In genomic region chr4:11469900-11470708, GRCh38 we compare ENCODE assay signal across 9 cellular contexts. TPM values are rescaled to one million over a fixed set of nuclear protein-coding genes. Genes with fewer than 3 reads are reported as not detected.
DNase-seq lines count a peak whose midpoint lies in the region; ATAC-seq and TF ChIP-seq lines count a peak whose summit lies in the region.
"Had no signal": no experiment of that assay in that cellular context is flagged by ENCODE, and none has a peak within 500 bp of the region (broad histone marks: within the 10 kb centered on the region; RNA-seq: fewer than 3 reads in every experiment).

No MANE protein-coding gene starts in this region.

- H3K4me3 ChIP-seq in duodenal mucosa (ENCODE audit: low read depth in 1 of 2, low read length in 2 of 2) = no peak overlapping the region
- no peak overlapping the region for H3K4me3 ChIP-seq in hepatocyte

- ATAC-seq in GM19467 (IDR thresholded peaks at IDR 0.05; ENCODE audit: unreplicated experiment) (peak; percentile 72), HG03108 (IDR thresholded peaks at IDR 0.05; ENCODE audit: unreplicated experiment) (peak; percentile 62)

- no peaks in the 10 kb centered on the region for H3K36me3 ChIP-seq in duodenal mucosa (ENCODE audit: control insufficient read depth in 1 of 2, insufficient read depth in 2 of 2, low read length in 2 of 2)
- H3K36me3 ChIP-seq in hepatocyte (replicated peaks; ENCODE audit: insufficient read depth, low read depth) = no peaks in the 10 kb centered on the region

- DNase-seq in GM13977 (ENCODE audit: low spot score) (peak; percentile 10), hepatocyte (ENCODE audit: low spot score) (no peak), NCI-H1930 (lab: John Stamatoyannopoulos, UW) (no peak), inferior parietal cortex (ENCODE audit: extremely low spot score) (no peak)
- DNase-seq in stimulated activated CD4-positive, alpha-beta T cell treated with anti-CD3 and anti-CD28 coated beads, Interleukin-4, amount 100 ng/mL, for 24 hours = no peak

- H4K20me1 ChIP-seq in hepatocyte (ENCODE audit: insufficient read depth, poor library complexity, severe bottlenecking) = no peaks in the 10 kb centered on the region

- TF ChIP-seq CTCF in GM13977 (IDR thresholded peaks at IDR 0.05; ENCODE audit: extremely low read depth, insufficient read depth, missing control alignments) (no peak), hepatocyte (IDR thresholded peaks at IDR 0.05; ENCODE audit: poor library complexity) (no peak)

- 79% methylated on average over 6 of the region's 6 CpGs for WGBS in hepatocyte (ENCODE audit: low lambda C conversion rate, missing lambda C conversion rate)

- H3K27me3 ChIP-seq in duodenal mucosa (ENCODE audit: control insufficient read depth in 1 of 2, insufficient read depth in 2 of 2, low read length in 2 of 2) = no peaks in the 10 kb centered on the region
- H3K27me3 ChIP-seq in hepatocyte = no peaks in the 10 kb centered on the region

- no peak overlapping the region for H3K9ac ChIP-seq in duodenal mucosa (ENCODE audit: low read depth in 1 of 2, low read length in 2 of 2)

- peak overlapping the region; percentile 13 for H3K27ac ChIP-seq in duodenal mucosa (ENCODE audit: low read depth, low read length)
- H3K27ac ChIP-seq in hepatocyte = no peak overlapping the region

- H3K4me1 ChIP-seq in duodenal mucosa (ENCODE audit: control insufficient read depth in 1 of 2, insufficient read depth in 2 of 2, low read length in 2 of 2) (peaks cover 5 to 17% of the 10 kb centered on the region in 2 donors), hepatocyte (ENCODE audit: insufficient read depth) (no peaks in the 10 kb centered on the region)

- H3K9me3 ChIP-seq in duodenal mucosa (ENCODE audit: control insufficient read depth in 1 of 2, low read length in 2 of 2) (no peaks in the 10 kb centered on the region), hepatocyte (ENCODE audit: low read depth) (no peaks in the 10 kb centered on the region)

- H2AFZ ChIP-seq in hepatocyte = no peak overlapping the region

- no peaks in the 10 kb centered on the region for H3K79me2 ChIP-seq in hepatocyte

- no peak overlapping the region for H3K4me2 ChIP-seq in hepatocyte

- H3K9me2 ChIP-seq in hepatocyte (replicated peaks; ENCODE audit: insufficient read depth) = no peaks in the 10 kb centered on the region

- in situ Hi-C loops in GM13977 (cut with MboI; ENCODE audit: low pct_unique_long_range_greater_than_20kb, low sequenced_read_pairs, unreplicated experiment) = no loop called here

RNA-seq across cellular contexts. Expression of gene HS3ST1, which starts 41.4 kb away (rescaled TPM):
- 1.5 and 1.7 TPM in 2 replicates for total RNA-seq in hepatocyte
- 6.9 and 7.4 TPM in 2 replicates for polyA plus RNA-seq in hepatocyte
- total RNA-seq: M059J had no signal
